8 cellular contexts compared by ENCODE assay signal in genomic region chr7:30596043-30596641, GRCh38. TPM values are rescaled to one million over a fixed set of nuclear protein-coding genes. Genes with fewer than 3 reads are reported as not detected.
DNase-seq lines count a peak whose midpoint lies in the region; ATAC-seq and TF ChIP-seq lines count a peak whose summit lies in the region.

No MANE protein-coding gene starts in this region.

- no peak overlapping the region for H2AFZ ChIP-seq in GM23338

- intact Hi-C loops in CD4-positive, alpha-beta memory T cell (cut with micrococcal nuclease), result loop anchor here (10.0 kb wide), 1 partner anchor 461 kb away; the partner anchor contains the start of gene MTURN
- intact Hi-C loops in colonic mucosa (cut with DNase I), result no loop called here

- peaks cover 8% of the 10 kb centered on the region for H4K20me1 ChIP-seq in GM23338 (replicated peaks; ENCODE audit: insufficient read depth)

- H3K79me2 ChIP-seq in GM23338 (replicated peaks; ENCODE audit: insufficient read depth), result peaks cover 70% of the 10 kb centered on the region

- H3K4me2 ChIP-seq in GM23338, result peak overlapping the region; percentile 83

- H3K9ac ChIP-seq in colonic mucosa (ENCODE audit: low read depth in 2 of 2, low read length in 2 of 2), result peak overlapping the region; percentile 96 to 98

- H3K27ac Mint-ChIP-seq in CD4-positive, alpha-beta memory T cell, result peak overlapping the region; percentile 98 to 100 (median 99)
- H3K27ac Mint-ChIP-seq in GM23338, result peak overlapping the region; percentile 99

- peaks cover 22 to 45% of the 10 kb centered on the region in 2 donors for H3K36me3 Mint-ChIP-seq in CD4-positive, alpha-beta memory T cell
- H3K36me3 Mint-ChIP-seq in GM23338 (ENCODE audit: low read depth), result peaks cover 59% of the 10 kb centered on the region

- H3F3A ChIP-seq in GM23338 (replicated peaks; ENCODE audit: low read depth), result 0 out of 2 replicates have a peak, but pooled peaks cover 7% of the 10 kb centered on the region

- no peak for DNase-seq in CD4-positive, alpha-beta memory T cell
- peak; percentile 43 for DNase-seq in GM23338 (ENCODE audit: low spot score)
- DNase-seq in RPMI7951 (ENCODE audit: low read depth), result peak; percentile 46
- peak; percentile 51 for DNase-seq in colonic mucosa
- no peak for DNase-seq in inferior parietal cortex (ENCODE audit: extremely low spot score)

- H3K4me3 ChIP-seq in CD4-positive, alpha-beta memory T cell (ENCODE audit: low read length in 2 of 2), result peak overlapping the region in 1 of 2 donors; percentile 97
- peak overlapping the region; percentile 96 for H3K4me3 ChIP-seq in GM23338
- H3K4me3 ChIP-seq in colonic mucosa, result peak overlapping the region; percentile 81
- H3K4me3 ChIP-seq in mononuclear cell (ENCODE audit: low read length), result peak overlapping the region; percentile 91

- peaks cover 45% of the 10 kb centered on the region for H3K4me1 ChIP-seq in CD4-positive, alpha-beta memory T cell (ENCODE audit: insufficient read depth, low read length)
- H3K4me1 ChIP-seq in GM23338 (ENCODE audit: insufficient read depth), result no peaks in the 10 kb centered on the region; the same call in 1 of the 2 replicates
- H3K4me1 ChIP-seq in colonic mucosa, result peaks cover 6% of the 10 kb centered on the region
- peaks cover 30% of the 10 kb centered on the region for H3K4me1 ChIP-seq in mononuclear cell (ENCODE audit: insufficient read depth, low read length)

- POLR2A ChIA-PET in CD4-positive, alpha-beta memory T cell (lab: Charles Lee; ENCODE audit: partially characterized antibody), result interaction anchor here (0.6 kb wide), 1 partner anchor 131 kb away, joined by 4 read pairs; no protein-coding TSS in a partner anchor

- H3K4me1 Mint-ChIP-seq in CD4-positive, alpha-beta memory T cell, result peaks cover 40 to 66% (median 54%) of the 10 kb centered on the region in 4 donors
- peaks cover 20% of the 10 kb centered on the region for H3K4me1 Mint-ChIP-seq in GM23338

- TF ChIP-seq CTCF in GM23338 (conservative IDR thresholded peaks at IDR 0.05; ENCODE audit: low read depth in 2 of 2), result no peak
- no peak for TF ChIP-seq CTCF in colonic mucosa (IDR thresholded peaks at IDR 0.05)

- CTCF ChIA-PET in CD4-positive, alpha-beta memory T cell (lab: Charles Lee; ENCODE audit: partially characterized antibody), result interaction anchor here (0.9 kb wide), 1 partner anchor 145 kb away, joined by 3 read pairs; no protein-coding TSS in a partner anchor

- no peaks in the 10 kb centered on the region for H3K9me3 ChIP-seq in CD4-positive, alpha-beta memory T cell (ENCODE audit: control insufficient read depth in 1 of 2, low read length in 2 of 2)
- H3K9me3 ChIP-seq in colonic mucosa (no peaks in the 10 kb centered on the region), mononuclear cell (ENCODE audit: low read depth, low read length) (no peaks in the 10 kb centered on the region)

- H3K27me3 Mint-ChIP-seq in CD4-positive, alpha-beta memory T cell, result no peaks in the 10 kb centered on the region
- peaks cover 6% of the 10 kb centered on the region for H3K27me3 Mint-ChIP-seq in GM23338 (ENCODE audit: insufficient read depth, low read depth, poor library complexity)

- H3K9me3 Mint-ChIP-seq in CD4-positive, alpha-beta memory T cell, result peaks cover 0 to 5% (median 0%) of the 10 kb centered on the region in 8 donors
- peaks cover 6% of the 10 kb centered on the region; the same call in 1 of the 3 replicates for H3K9me3 Mint-ChIP-seq in GM23338

- H3K9me2 ChIP-seq in GM23338 (ENCODE audit: insufficient read depth), result no peaks in the 10 kb centered on the region

- peak overlapping the region; percentile 95 to 100 (median 98) for H3K4me3 Mint-ChIP-seq in CD4-positive, alpha-beta memory T cell
- H3K4me3 Mint-ChIP-seq in GM23338, result peak overlapping the region; percentile 98

- H3K27me3 ChIP-seq in CD4-positive, alpha-beta memory T cell (ENCODE audit: insufficient read depth, low read length), result no peaks in the 10 kb centered on the region
- H3K27me3 ChIP-seq in GM23338 (ENCODE audit: insufficient read depth), result no peaks in the 10 kb centered on the region
- H3K27me3 ChIP-seq in colonic mucosa, result no peaks in the 10 kb centered on the region
- no peaks in the 10 kb centered on the region for H3K27me3 ChIP-seq in mononuclear cell (ENCODE audit: insufficient read depth, low read length)

- peak overlapping the region; percentile 97 for H3K27ac ChIP-seq in CD4-positive, alpha-beta memory T cell (ENCODE audit: low read depth, low read length)
- H3K27ac ChIP-seq in GM23338 (ENCODE audit: low read depth), result no peak overlapping the region
- peak overlapping the region; percentile 88 for H3K27ac ChIP-seq in colonic mucosa

- peaks cover 11% of the 10 kb centered on the region for H3K36me3 ChIP-seq in CD4-positive, alpha-beta memory T cell (ENCODE audit: insufficient read depth, low read length)
- H3K36me3 ChIP-seq in GM23338 (ENCODE audit: insufficient read depth) (peaks cover 29% of the 10 kb centered on the region), colonic mucosa (no peaks in the 10 kb centered on the region)

- ATAC-seq in GM23338, result peak; percentile 6; the same call in 1 of the 3 replicates
- no peak for ATAC-seq in HG02588 (IDR thresholded peaks at IDR 0.05; ENCODE audit: unreplicated experiment)
- no peak for ATAC-seq in GM18519 (IDR thresholded peaks at IDR 0.05; ENCODE audit: low FRiP score, unreplicated experiment)

TF ChIP-seq in GM23338, 12 proteins besides CTCF, POLR2A, EP300 and RAD21 (continues in another document):
- TF ChIP-seq ZNF331 (CRISPR knock-in tag; IDR thresholded peaks at IDR 0.05; ENCODE audit: low read depth) (no peak), ETS1 (IDR thresholded peaks at IDR 0.05) (no peak)

RNA-seq across cellular contexts. Expression of gene GARS1, which starts 1.5 kb away (rescaled TPM):
- 100 to 1,000 TPM in 1 of 2 experiments, 10 to 100 TPM in 1; 79.8 to 101 TPM for total RNA-seq in CD4-positive, alpha-beta memory T cell
- polyA plus RNA-seq in CD4-positive, alpha-beta memory T cell, result 10 to 100 TPM; 74.5 to 80.7 TPM
- total RNA-seq in GM23338 (2014; rRNA removed; shearing (Covaris generic)), result 241 and 271 TPM in 2 replicates
- 198 and 207 TPM in 2 replicates for polyA plus RNA-seq in GM23338 (2016; fragmentation: Nextera tagmentation; extraction: Ambion mirVana)
- 159 and 219 TPM in 2 replicates for total RNA-seq in RPMI7951 (2014; rRNA removed; shearing (Covaris generic))
- total RNA-seq in colonic mucosa (100 to 1,000 TPM in 1 of 2 donors, 10 to 100 TPM in 1; 90.9 to 144 TPM), mononuclear cell (74.0 TPM)

Comparison
In these comparisons a context has a peak if more than half of its experiments do, and no peak if none do; other contexts are left out.
1. DNase-seq: peak in GM23338 (single experiment), RPMI7951 (single experiment) and colonic mucosa (single experiment); none in CD4-positive, alpha-beta memory T cell (0 of 5) and inferior parietal cortex (single experiment).